Comparison of ENCODE assay signal across 9 cellular contexts in genomic region chr2:68203587-68203986, GRCh38. TPM values are rescaled to one million over a fixed set of nuclear protein-coding genes. Genes with fewer than 3 reads are reported as not detected.
DNase-seq lines count a peak whose midpoint lies in the region; ATAC-seq, FAIRE-seq and TF ChIP-seq lines count a peak whose summit lies in the region.
"Had no signal": no experiment of that assay in that cellular context is flagged by ENCODE, and none has a peak within 500 bp of the region (broad histone marks: within the 10 kb centered on the region; RNA-seq: fewer than 3 reads in every experiment).

No MANE protein-coding gene starts in this region.

- TF ChIP-seq EP300 in HepG2 (IDR thresholded peaks at IDR 0.05; ENCODE audit: low read depth in 2 of 2, low read length in 2 of 2) (no peak), HepG2 (CRISPR knock-in tag; IDR thresholded peaks at IDR 0.05; ENCODE audit: borderline replicate concordance) (no peak)

- no peaks in the 10 kb centered on the region for H3K4me1 ChIP-seq in HepG2 (ENCODE audit: insufficient read depth, low read length)

- no peaks in the 10 kb centered on the region for H3K9me3 ChIP-seq in HepG2 (ENCODE audit: low read length)

- no peak overlapping the region for H3K4me2 ChIP-seq in HepG2 (ENCODE audit: low read depth, low read length)

- H3K4me3 ChIP-seq in HepG2 (replicated peaks in 1 of 3; ENCODE audit: insufficient read depth in 1 of 3, low read depth in 2 of 3, low read length in 3 of 3) = no peak overlapping the region

- H4K20me1 ChIP-seq in HepG2 (ENCODE audit: insufficient read depth, low read length) = peaks cover 4% of the 10 kb centered on the region; the same call in 1 of the 2 replicates

- H2AFZ ChIP-seq in HepG2 (ENCODE audit: low read length) = no peak overlapping the region

- DNase-seq in GM12891 (ENCODE audit: insufficient read length, low spot score) (peak; percentile 37), NCI-H82 (lab: John Stamatoyannopoulos, UW) (no peak), cortex of kidney (lab: John Stamatoyannopoulos, UW) (no peak), HepG2 (ENCODE audit: low spot score) (no peak), NCI-H774 (lab: John Stamatoyannopoulos, UW) (no peak)
- DNase-seq in activated naive CD8-positive, alpha-beta T cell treated with anti-CD3 and anti-CD28 coated beads, Interleukin-2, amount 50 U/mL, for 24 hours = no peak
- DNase-seq: NCI-H146 had no signal

- peak; percentile 78 for FAIRE-seq in GM12891 (lab: Jason Lieb, UNC)
- no peak for FAIRE-seq in HepG2 (lab: Jason Lieb, UNC)

- CTCF ChIA-PET in HepG2 (lab: Yijun Ruan, JAX; ENCODE audit: low intra/inter-chr PET ratio, low total read pairs) = no interaction called here

- peaks cover 73% of the 10 kb centered on the region for H3K79me2 ChIP-seq in HepG2 (ENCODE audit: insufficient read depth, low read length)

- no peak for TF ChIP-seq RAD21 in HepG2 (CRISPR knock-in tag; IDR thresholded peaks at IDR 0.05)

- H3K9ac ChIP-seq in HepG2 (ENCODE audit: insufficient read depth, low read depth, low read length) = no peak overlapping the region

- peak; percentile 91 for ATAC-seq in GM19455 (IDR thresholded peaks at IDR 0.05; ENCODE audit: unreplicated experiment)
- ATAC-seq in HG03139 (IDR thresholded peaks at IDR 0.05; ENCODE audit: unreplicated experiment) = peak; percentile 82
- ATAC-seq in activated naive CD8-positive, alpha-beta T cell treated with anti-CD3 and anti-CD28 coated beads, Interleukin-2, amount 50 U/mL, for 24 hours = peak; percentile 80
- no peak for ATAC-seq in HepG2

- in situ Hi-C loops in HepG2 (cut with HindIII; ENCODE audit: extremely low pct_ligation_motif_present, low pct_unique_long_range_greater_than_20kb) = no loop called here

- TF ChIP-seq POLR2A in GM12891 (IDR thresholded peaks at IDR 0.05; ENCODE audit: low read depth, low read length) (no peak), HepG2 (IDR thresholded peaks at IDR 0.05; ENCODE audit: insufficient read depth in 1 of 2, low read depth in 2 of 2, low read length in 2 of 2) (no peak)

- peaks cover 0 to 7% of the 10 kb centered on the region in 2 experiments; a peak in 1 of 5 replicates for H3K36me3 ChIP-seq in HepG2 (replicated peaks in 1 of 2; ENCODE audit: control insufficient read depth in 1 of 2, insufficient read depth in 2 of 2, low read length in 2 of 2)

- peaks cover 13% of the 10 kb centered on the region for H3K36me3 Mint-ChIP-seq in activated naive CD8-positive, alpha-beta T cell treated with anti-CD3 and anti-CD28 coated beads, Interleukin-2, amount 50 U/mL, for 24 hours (ENCODE audit: low read depth)

- no peaks in the 10 kb centered on the region for H3K27me3 Mint-ChIP-seq in activated naive CD8-positive, alpha-beta T cell treated with anti-CD3 and anti-CD28 coated beads, Interleukin-2, amount 50 U/mL, for 24 hours

- POLR2A ChIA-PET in HepG2 (lab: Yijun Ruan, JAX) = no interaction called here

- H3K4me1 Mint-ChIP-seq in activated naive CD8-positive, alpha-beta T cell treated with anti-CD3 and anti-CD28 coated beads, Interleukin-2, amount 50 U/mL, for 24 hours = peaks cover 76% of the 10 kb centered on the region

- no peak overlapping the region for H3K27ac ChIP-seq in HepG2 (ENCODE audit: extremely low read length, insufficient read depth, low read length)

- H3K27me3 ChIP-seq in HepG2 (ENCODE audit: control insufficient read depth in 1 of 2, insufficient read depth in 2 of 2, low read length in 2 of 2) = no peaks in the 10 kb centered on the region

- H3K9me3 Mint-ChIP-seq in activated naive CD8-positive, alpha-beta T cell treated with anti-CD3 and anti-CD28 coated beads, Interleukin-2, amount 50 U/mL, for 24 hours = no peaks in the 10 kb centered on the region

- BruUV-seq in HepG2 (replicated peaks; lab: Mats Ljungman, UMichigan) = no TSS peak

- TF ChIP-seq CTCF in HepG2 (CRISPR knock-in tag; IDR thresholded peaks at IDR 0.05) = no peak

- peak overlapping the region; percentile 74 for H3K27ac Mint-ChIP-seq in activated naive CD8-positive, alpha-beta T cell treated with anti-CD3 and anti-CD28 coated beads, Interleukin-2, amount 50 U/mL, for 24 hours

- WGBS in HepG2 (ENCODE audit: low lambda C conversion rate) = 95% methylated on average over 3 of the region's 3 CpGs

- intact Hi-C loops in HepG2 (cut with micrococcal nuclease; ENCODE audit: unreplicated experiment) = no loop called here

- H3K4me3 Mint-ChIP-seq in activated naive CD8-positive, alpha-beta T cell treated with anti-CD3 and anti-CD28 coated beads, Interleukin-2, amount 50 U/mL, for 24 hours = peak overlapping the region; percentile 13

TF ChIP-seq in GM12891, 5 proteins besides CTCF, POLR2A, EP300 and RAD21:
- peak; percentile 94 for TF ChIP-seq POU2F2 (IDR thresholded peaks at IDR 0.05; ENCODE audit: low read depth, low read length)
- no peak for TF ChIP-seq TAF1 (IDR thresholded peaks at IDR 0.05; ENCODE audit: low read depth, low read length)

TF ChIP-seq in HepG2, 621 proteins besides CTCF, POLR2A, EP300 and RAD21:
- TF ChIP-seq SP140L (CRISPR knock-in tag; IDR thresholded peaks at IDR 0.05; ENCODE audit: borderline replicate concordance) (no peak), KLF6 (CRISPR knock-in tag; IDR thresholded peaks at IDR 0.05) (no peak), ZNF746 (CRISPR knock-in tag; IDR thresholded peaks at IDR 0.05) (no peak)

RNA-seq across cellular contexts. Expression of gene PNO1, which starts 45.9 kb away (rescaled TPM):
- 16.7 TPM for polyA plus RNA-seq in GM12891 (2012; ENCODE audit: low read depth, missing spikeins)
- 48.5 and 68.2 TPM in 2 replicates for total RNA-seq in HepG2 (2016; rRNA removed; fragmentation: Illumina TruSeq; extraction: Trizol)
- total RNA-seq in HepG2 (2016; cell fraction: cytosol; rRNA removed; fragmentation: Illumina TruSeq; extraction: Trizol; ENCODE audit: low read depth) = 13.1 and 15.0 TPM in 2 replicates
- 49.6 and 72.8 TPM in 2 replicates for total RNA-seq in HepG2 (2016; cell fraction: insoluble cytoplasmic fraction; rRNA removed; fragmentation: Illumina TruSeq; extraction: Trizol)
- total RNA-seq in HepG2 (2016; cell fraction: membrane; rRNA removed; fragmentation: Illumina TruSeq; extraction: Trizol) = 25.8 and 28.2 TPM in 2 replicates
- total RNA-seq in HepG2 (2016; cell fraction: nucleus; rRNA removed; fragmentation: Illumina TruSeq; extraction: Trizol) = 18.3 and 19.6 TPM in 2 replicates
- 11.6 and 12.8 TPM in 2 replicates for polyA plus RNA-seq in HepG2 (2011; rRNA removed)
- polyA plus RNA-seq in HepG2 (2011; cell fraction: cytosol; rRNA removed) = 9.2 and 12.2 TPM in 2 replicates
- polyA plus RNA-seq in HepG2 (2011; cell fraction: nucleus; rRNA removed) = 3.6 and 4.4 TPM in 2 replicates
- polyA plus RNA-seq in HepG2 (2012) = 19.2 and 21.4 TPM in 2 replicates
- polyA plus RNA-seq in HepG2 (2016; cell fraction: cytosol; fragmentation: Illumina TruSeq; extraction: Trizol; ENCODE audit: low read depth) = 13.2 and 13.3 TPM in 2 replicates
- 64.7 and 73.1 TPM in 2 replicates for polyA plus RNA-seq in HepG2 (2016; cell fraction: insoluble cytoplasmic fraction; fragmentation: Illumina TruSeq; extraction: Trizol; ENCODE audit: low read depth)
- polyA plus RNA-seq in HepG2 (2016; cell fraction: membrane; fragmentation: Illumina TruSeq; extraction: Trizol; ENCODE audit: low read depth) = 18.4 and 19.1 TPM in 2 replicates
- polyA plus RNA-seq in HepG2 (2016; cell fraction: nucleus; fragmentation: Illumina TruSeq; extraction: Trizol; ENCODE audit: insufficient read depth, low read depth) = 29.7 and 31.3 TPM in 2 replicates
- polyA minus RNA-seq in HepG2 (2011; rRNA and poly(A)+ RNA removed; ENCODE audit: low replicate concordance) = 4.5 and 9.7 TPM in 2 replicates
- polyA minus RNA-seq in HepG2 (2011; cell fraction: cytosol; rRNA and poly(A)+ RNA removed) = 6.2 and 8.3 TPM in 2 replicates
- 5.5 and 6.7 TPM in 2 replicates for polyA minus RNA-seq in HepG2 (2011; cell fraction: nucleus; rRNA and poly(A)+ RNA removed)

RNA-seq across cellular contexts. Expression of gene PPP3R1, which starts 48.7 kb away (rescaled TPM):
- 20.7 TPM for polyA plus RNA-seq in GM12891 (2012; ENCODE audit: low read depth, missing spikeins)
- 25.7 and 42.3 TPM in 2 replicates for total RNA-seq in HepG2 (2016; rRNA removed; fragmentation: Illumina TruSeq; extraction: Trizol)
- total RNA-seq in HepG2 (2016; cell fraction: cytosol; rRNA removed; fragmentation: Illumina TruSeq; extraction: Trizol; ENCODE audit: low read depth) = 8.3 and 8.5 TPM in 2 replicates
- total RNA-seq in HepG2 (2016; cell fraction: insoluble cytoplasmic fraction; rRNA removed; fragmentation: Illumina TruSeq; extraction: Trizol) = 27.2 and 43.7 TPM in 2 replicates
- total RNA-seq in HepG2 (2016; cell fraction: membrane; rRNA removed; fragmentation: Illumina TruSeq; extraction: Trizol) = 28.3 and 35.0 TPM in 2 replicates
- total RNA-seq in HepG2 (2016; cell fraction: nucleus; rRNA removed; fragmentation: Illumina TruSeq; extraction: Trizol) = 26.7 and 28.8 TPM in 2 replicates
- polyA plus RNA-seq in HepG2 (2011; rRNA removed) = 10.5 and 11.6 TPM in 2 replicates
- 4.7 and 9.2 TPM in 2 replicates for polyA plus RNA-seq in HepG2 (2011; cell fraction: cytosol; rRNA removed)
- 4.5 and 5.9 TPM in 2 replicates for polyA plus RNA-seq in HepG2 (2011; cell fraction: nucleus; rRNA removed)
- polyA plus RNA-seq in HepG2 (2012) = 45.6 and 57.9 TPM in 2 replicates
- polyA plus RNA-seq in HepG2 (2016; cell fraction: cytosol; fragmentation: Illumina TruSeq; extraction: Trizol; ENCODE audit: low read depth) = 4.1 and 4.4 TPM in 2 replicates
- polyA plus RNA-seq in HepG2 (2016; cell fraction: insoluble cytoplasmic fraction; fragmentation: Illumina TruSeq; extraction: Trizol; ENCODE audit: low read depth) = 62.1 and 62.9 TPM in 2 replicates
- polyA plus RNA-seq in HepG2 (2016; cell fraction: membrane; fragmentation: Illumina TruSeq; extraction: Trizol; ENCODE audit: low read depth) = 17.2 and 17.6 TPM in 2 replicates
- polyA plus RNA-seq in HepG2 (2016; cell fraction: nucleus; fragmentation: Illumina TruSeq; extraction: Trizol; ENCODE audit: insufficient read depth, low read depth) = 41.0 and 41.7 TPM in 2 replicates
- polyA minus RNA-seq in HepG2 (2011; rRNA and poly(A)+ RNA removed; ENCODE audit: low replicate concordance) = 6.3 and 10.2 TPM in 2 replicates
- polyA minus RNA-seq in HepG2 (2011; cell fraction: cytosol; rRNA and poly(A)+ RNA removed) = 29.7 and 31.3 TPM in 2 replicates
- polyA minus RNA-seq in HepG2 (2011; cell fraction: nucleus; rRNA and poly(A)+ RNA removed) = 20.0 and 21.9 TPM in 2 replicates
